Comparison of ENCODE assay signal across 2 cellular contexts in the genomic region with DNA sequence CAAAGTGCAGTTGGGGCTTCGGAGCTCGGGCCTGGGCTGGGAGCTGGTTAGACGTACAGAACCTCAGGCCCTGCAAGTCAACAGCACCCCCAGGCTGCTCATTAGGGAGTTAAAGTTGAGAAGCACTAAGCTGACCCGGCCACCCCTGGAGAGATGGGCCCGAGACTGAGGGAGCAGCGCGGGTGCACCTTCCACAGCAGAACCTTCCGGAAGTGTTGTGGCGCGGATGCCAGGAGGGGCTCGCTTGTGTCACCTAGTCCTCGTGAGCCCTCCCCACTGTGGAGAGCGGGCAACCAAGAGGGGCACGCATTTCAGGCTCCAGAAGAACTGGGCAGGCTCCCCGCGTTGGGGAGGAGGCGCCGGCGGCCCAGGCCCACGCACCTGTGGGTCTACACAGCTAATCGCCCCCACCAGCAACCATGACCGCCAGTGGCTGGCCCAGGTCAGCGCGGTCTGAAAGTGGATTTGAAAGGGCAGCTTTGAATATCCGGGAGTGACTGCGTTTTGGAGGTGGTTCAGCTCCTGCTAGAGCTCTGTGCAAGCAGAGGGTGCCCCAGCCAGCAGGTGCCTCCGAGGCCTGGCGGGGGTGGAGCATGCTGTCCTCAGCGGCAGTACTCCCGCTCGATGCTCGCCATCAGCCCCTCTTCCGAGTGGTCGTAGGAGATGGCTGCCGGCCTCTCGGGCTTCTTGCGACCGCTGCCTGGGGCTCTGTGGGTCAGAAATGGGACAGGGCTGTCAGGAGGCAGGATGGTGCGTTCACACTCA.
TF ChIP-seq lines count a peak whose summit lies in the region.

No MANE protein-coding gene starts in this region.

TF ChIP-seq in GM12878, 131 proteins besides CTCF, POLR2A, EP300 and RAD21:
- TF ChIP-seq SMC3 (IDR thresholded peaks at IDR 0.05; ENCODE audit: borderline replicate concordance, low read length) (no peak), MXI1 (IDR thresholded peaks at IDR 0.05; ENCODE audit: low read depth, low read length) (no peak), TCF3 (IDR thresholded peaks at IDR 0.05; ENCODE audit: borderline replicate concordance, insufficient read depth, low read depth, low read length) (no peak), SUPT20H (IDR thresholded peaks at IDR 0.05; ENCODE audit: borderline replicate concordance, control insufficient read depth, low read depth, low read length) (no peak), ZNF274 (IDR thresholded peaks at IDR 0.05; ENCODE audit: insufficient read depth, insufficient read length) (no peak), NBN (IDR thresholded peaks at IDR 0.05) (no peak), EZH2 (IDR thresholded peaks at IDR 0.05; ENCODE audit: borderline replicate concordance, control insufficient read depth, low read depth, low read length) (no peak), NFIC (IDR thresholded peaks at IDR 0.05; ENCODE audit: low read depth, low read length) (no peak)
- TF ChIP-seq, protein P1, sequence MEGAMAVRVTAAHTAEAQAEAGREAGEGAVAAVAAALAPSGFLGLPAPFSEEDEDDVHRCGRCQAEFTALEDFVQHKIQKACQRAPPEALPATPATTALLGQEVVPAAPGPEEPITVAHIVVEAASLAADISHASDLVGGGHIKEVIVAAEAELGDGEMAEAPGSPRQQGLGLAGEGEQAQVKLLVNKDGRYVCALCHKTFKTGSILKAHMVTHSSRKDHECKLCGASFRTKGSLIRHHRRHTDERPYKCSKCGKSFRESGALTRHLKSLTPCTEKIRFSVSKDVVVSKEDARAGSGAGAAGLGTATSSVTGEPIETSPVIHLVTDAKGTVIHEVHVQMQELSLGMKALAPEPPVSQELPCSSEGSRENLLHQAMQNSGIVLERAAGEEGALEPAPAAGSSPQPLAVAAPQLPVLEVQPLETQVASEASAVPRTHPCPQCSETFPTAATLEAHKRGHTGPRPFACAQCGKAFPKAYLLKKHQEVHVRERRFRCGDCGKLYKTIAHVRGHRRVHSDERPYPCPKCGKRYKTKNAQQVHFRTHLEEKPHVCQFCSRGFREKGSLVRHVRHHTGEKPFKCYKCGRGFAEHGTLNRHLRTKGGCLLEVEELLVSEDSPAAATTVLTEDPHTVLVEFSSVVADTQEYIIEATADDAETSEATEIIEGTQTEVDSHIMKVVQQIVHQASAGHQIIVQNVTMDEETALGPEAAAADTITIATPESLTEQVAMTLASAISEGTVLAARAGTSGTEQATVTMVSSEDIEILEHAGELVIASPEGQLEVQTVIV (IDR thresholded peaks at IDR 0.05; ENCODE audit: borderline replicate concordance, partially characterized antibody), result no peak
- TF ChIP-seq, protein P2, sequence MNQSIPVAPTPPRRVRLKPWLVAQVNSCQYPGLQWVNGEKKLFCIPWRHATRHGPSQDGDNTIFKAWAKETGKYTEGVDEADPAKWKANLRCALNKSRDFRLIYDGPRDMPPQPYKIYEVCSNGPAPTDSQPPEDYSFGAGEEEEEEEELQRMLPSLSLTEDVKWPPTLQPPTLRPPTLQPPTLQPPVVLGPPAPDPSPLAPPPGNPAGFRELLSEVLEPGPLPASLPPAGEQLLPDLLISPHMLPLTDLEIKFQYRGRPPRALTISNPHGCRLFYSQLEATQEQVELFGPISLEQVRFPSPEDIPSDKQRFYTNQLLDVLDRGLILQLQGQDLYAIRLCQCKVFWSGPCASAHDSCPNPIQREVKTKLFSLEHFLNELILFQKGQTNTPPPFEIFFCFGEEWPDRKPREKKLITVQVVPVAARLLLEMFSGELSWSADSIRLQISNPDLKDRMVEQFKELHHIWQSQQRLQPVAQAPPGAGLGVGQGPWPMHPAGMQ (IDR thresholded peaks at IDR 0.05; ENCODE audit: borderline replicate concordance), result no peak

TF ChIP-seq in HepG2, 621 proteins besides CTCF, POLR2A, EP300 and RAD21:
- no peak for TF ChIP-seq NCOR1 (IDR thresholded peaks at IDR 0.05; ENCODE audit: borderline replicate concordance, low read length)
- no peak for TF ChIP-seq REPIN1 (CRISPR knock-in tag; IDR thresholded peaks at IDR 0.05; ENCODE audit: borderline replicate concordance, low read depth)
- TF ChIP-seq SMARCE1 (IDR thresholded peaks at IDR 0.05; ENCODE audit: borderline replicate concordance), result no peak
- no peak for TF ChIP-seq ZNF556 (CRISPR knock-in tag; IDR thresholded peaks at IDR 0.05; ENCODE audit: borderline replicate concordance)
- TF ChIP-seq TGIF2 (CRISPR knock-in tag; IDR thresholded peaks at IDR 0.05), result no peak
- TF ChIP-seq ZIK1 (CRISPR knock-in tag; IDR thresholded peaks at IDR 0.05; ENCODE audit: borderline replicate concordance, low read depth), result no peak
- peak; percentile 43; the same call in 1 of the 2 replicates for TF ChIP-seq MEIS1 (CRISPR knock-in tag; IDR thresholded peaks at IDR 0.05; ENCODE audit: borderline replicate concordance)
- TF ChIP-seq STAG1 (CRISPR knock-in tag; IDR thresholded peaks at IDR 0.05), result peak; percentile 52
- no peak for TF ChIP-seq KLF13 (CRISPR knock-in tag; IDR thresholded peaks at IDR 0.05)
- TF ChIP-seq ZNF274 (CRISPR knock-in tag; IDR thresholded peaks at IDR 0.05), result 0 out of 2 replicates have a peak, but pooled peaks have one; percentile 2
